Comparison of ENCODE assay signal across 15 cellular contexts in the genomic region with DNA sequence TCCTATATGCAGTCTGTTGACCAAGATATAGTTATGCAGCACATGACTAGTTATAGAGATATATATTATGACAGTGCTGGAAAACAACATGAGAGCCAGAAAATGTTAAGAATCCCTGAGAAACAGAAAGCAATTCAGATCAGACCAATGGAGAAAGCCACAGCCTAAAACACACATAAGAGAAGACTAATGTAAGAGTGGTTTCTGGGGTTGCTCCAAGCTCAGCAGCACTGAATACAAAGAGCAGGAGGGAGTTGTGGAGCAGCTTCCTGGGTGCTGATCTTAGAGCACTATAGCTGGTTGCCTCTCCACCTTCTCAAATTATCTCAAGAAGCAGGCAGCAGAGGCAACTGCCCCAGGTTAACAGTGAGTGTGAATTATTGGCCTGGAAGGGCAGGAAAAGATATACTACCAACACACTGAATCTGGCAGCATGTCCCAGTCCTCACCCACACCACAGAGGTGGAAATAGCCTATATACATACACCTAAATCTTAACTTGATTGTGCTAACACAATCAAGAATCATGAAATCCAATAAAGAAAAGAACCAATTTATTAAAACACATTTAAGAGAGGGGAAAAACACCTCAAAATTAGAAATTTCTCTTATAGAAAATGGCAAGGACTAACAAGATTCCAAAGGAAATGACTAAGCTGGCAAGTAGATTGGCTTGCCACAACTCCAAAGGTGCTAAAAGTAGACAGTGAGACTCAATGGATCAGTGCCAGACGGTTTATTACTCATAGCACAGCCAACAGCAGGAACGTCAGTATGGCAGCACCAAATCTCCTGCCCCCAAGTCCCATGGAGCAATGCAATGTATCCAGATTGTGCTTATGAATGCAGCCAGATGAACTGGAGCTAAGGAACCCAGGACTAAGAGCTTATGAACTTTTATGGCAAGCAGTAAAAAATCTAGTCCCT. TPM values are rescaled to one million over a fixed set of nuclear protein-coding genes. Genes with fewer than 3 reads are reported as not detected.
DNase-seq lines count a peak whose midpoint lies in the region; ATAC-seq and TF ChIP-seq lines count a peak whose summit lies in the region.
"Had no signal": no experiment of that assay in that cellular context is flagged by ENCODE, and none has a peak within 500 bp of the region (broad histone marks: within the 10 kb centered on the region; RNA-seq: fewer than 3 reads in every experiment).

No MANE protein-coding gene starts in this region.

- intact Hi-C loops in colonic mucosa (cut with DNase I): no loop called here

- no peak for ATAC-seq in GM18502 (IDR thresholded peaks at IDR 0.05; ENCODE audit: poor library complexity, unreplicated experiment)
- ATAC-seq: heart right ventricle had no signal

- H3K79me1 ChIP-seq in trophoblast cell (ENCODE audit: low read length): no peaks in the 10 kb centered on the region

- no peak overlapping the region for H4K12ac ChIP-seq in trophoblast cell (ENCODE audit: low read depth, low read length)

- no CpG with 5 or more reads among the region's 2 CpGs for WGBS in trophoblast cell (ENCODE audit: extremely low coverage, insufficient coverage, insufficient read length)
- WGBS in suprapubic skin: 35% methylated on average over 2 of the region's 2 CpGs

- H3K23ac ChIP-seq in trophoblast cell (ENCODE audit: low read length): no peak overlapping the region

- no peak overlapping the region for H2BK12ac ChIP-seq in trophoblast cell (ENCODE audit: low read length)

- H3K27ac ChIP-seq in trophoblast cell (ENCODE audit: low read depth, low read length) (no peak overlapping the region), colonic mucosa (no peak overlapping the region), suprapubic skin (no peak overlapping the region)
- H3K27ac ChIP-seq: heart right ventricle, stomach had no signal

- H3K4me2 ChIP-seq in trophoblast cell (ENCODE audit: low read length): no peak overlapping the region

- H3K9ac ChIP-seq in trophoblast cell (ENCODE audit: low read length) (no peak overlapping the region), colonic mucosa (ENCODE audit: low read depth in 2 of 2, low read length in 2 of 2) (no peak overlapping the region)

- TF ChIP-seq POLR2A in suprapubic skin (IDR thresholded peaks at IDR 0.05): no peak

- H4K8ac ChIP-seq in trophoblast cell (ENCODE audit: low read depth, low read length): no peak overlapping the region

- no peak for TF ChIP-seq EP300 in suprapubic skin (IDR thresholded peaks at IDR 0.05)

- H2AK5ac ChIP-seq in trophoblast cell (ENCODE audit: low read length): no peak overlapping the region

- peak overlapping the region; percentile 6 for H4K91ac ChIP-seq in trophoblast cell (ENCODE audit: low read depth, low read length)

- H3K4me3 ChIP-seq in fibroblast of mammary gland (ENCODE audit: control insufficient read depth, low read depth, low read length): no peak overlapping the region
- H3K4me3 ChIP-seq in trophoblast cell (ENCODE audit: low read depth, low read length): no peak overlapping the region
- H3K4me3 ChIP-seq in colonic mucosa: no peak overlapping the region
- no peak overlapping the region for H3K4me3 ChIP-seq in suprapubic skin
- H3K4me3 ChIP-seq: heart right ventricle, stomach had no signal

- no peaks in the 10 kb centered on the region for H3K79me2 ChIP-seq in trophoblast cell (ENCODE audit: control insufficient read depth, insufficient read depth, low read length, poor library complexity)

- H3K4ac ChIP-seq in trophoblast cell (ENCODE audit: low read depth, low read length): no peak overlapping the region

- no peaks in the 10 kb centered on the region for H3K4me1 ChIP-seq in trophoblast cell (ENCODE audit: control insufficient read depth in 1 of 2, insufficient read depth in 2 of 2, low read length in 2 of 2)
- H3K4me1 ChIP-seq in colonic mucosa: no peaks in the 10 kb centered on the region
- H3K4me1 ChIP-seq in suprapubic skin: no peaks in the 10 kb centered on the region
- H3K4me1 ChIP-seq: heart right ventricle, stomach had no signal

- no peak overlapping the region for H3K18ac ChIP-seq in trophoblast cell (ENCODE audit: low read length)

- H3K14ac ChIP-seq in trophoblast cell (ENCODE audit: low read length): no peak overlapping the region

- H3K9me3 ChIP-seq in trophoblast cell (ENCODE audit: insufficient read depth, low read depth, low read length) (no peaks in the 10 kb centered on the region), colonic mucosa (no peaks in the 10 kb centered on the region), suprapubic skin (no peaks in the 10 kb centered on the region)
- H3K9me3 ChIP-seq: heart right ventricle, stomach had no signal

- no peaks in the 10 kb centered on the region for H3K27me3 ChIP-seq in trophoblast cell (ENCODE audit: insufficient read depth, low read length)
- H3K27me3 ChIP-seq in colonic mucosa: no peaks in the 10 kb centered on the region
- no peaks in the 10 kb centered on the region for H3K27me3 ChIP-seq in suprapubic skin
- H3K27me3 ChIP-seq: heart right ventricle, stomach had no signal

- TF ChIP-seq CTCF in fibroblast of mammary gland (conservative IDR thresholded peaks at IDR 0.05; ENCODE audit: control insufficient read depth, insufficient read depth, low read depth, low read length) (no peak), colonic mucosa (IDR thresholded peaks at IDR 0.05) (no peak), suprapubic skin (IDR thresholded peaks at IDR 0.05) (no peak)

- H2BK120ac ChIP-seq in trophoblast cell (ENCODE audit: insufficient read depth, low read length, poor library complexity): no peak overlapping the region

- H3K36me3 ChIP-seq in trophoblast cell (ENCODE audit: control insufficient read depth in 1 of 2, insufficient read depth in 2 of 2, low read length in 2 of 2): no peaks in the 10 kb centered on the region
- H3K36me3 ChIP-seq in colonic mucosa: no peaks in the 10 kb centered on the region
- H3K36me3 ChIP-seq in suprapubic skin: no peaks in the 10 kb centered on the region
- H3K36me3 ChIP-seq: heart right ventricle, stomach had no signal

- DNase-seq in GM04503 (ENCODE audit: low read depth): peak; percentile 56
- DNase-seq in RKO (ENCODE audit: low spot score): peak; percentile 90
- peak; percentile 95 for DNase-seq in fibroblast of mammary gland (ENCODE audit: low read depth)
- DNase-seq in trophoblast cell: no peak
- no peak for DNase-seq in colonic mucosa
- no peak for DNase-seq in DMS53 treated with DMSO at 0.1 percent for 48 hours (lab: John Stamatoyannopoulos, UW; ENCODE audit: unreplicated experiment)
- no peak for DNase-seq in suprapubic skin (ENCODE audit: low spot score in 2 of 2)
- DNase-seq: activated effector memory CD4-positive, alpha-beta T cell treated with anti-CD3 and anti-CD28 coated beads, Interleukin-2, amount 50 U/mL, for 16 hours; heart right ventricle; KG1; NCI-H1930; stomach; T-helper 2 cell had no signal

- no peak overlapping the region for H2BK5ac ChIP-seq in trophoblast cell (ENCODE audit: low read depth, low read length, poor library complexity)

- no peak overlapping the region for H2AFZ ChIP-seq in trophoblast cell (ENCODE audit: insufficient read depth, low read length, poor library complexity)

RNA-seq across cellular contexts. Expression of a gene that starts 5.1 kb away (rescaled TPM):
- polyA plus RNA-seq in trophoblast cell (2013): not detected in 2 replicates
- total RNA-seq in colonic mucosa: not detected
- total RNA-seq in suprapubic skin: not detected
- total RNA-seq: heart right ventricle, mononuclear cell, stomach had no signal
- polyA plus RNA-seq: heart right ventricle, stomach had no signal

Comparison
In these comparisons a context has a peak if more than half of its experiments do, and no peak if none do; other contexts are left out.
1. DNase-seq: peak in GM04503 (single experiment), RKO (single experiment) and fibroblast of mammary gland (single experiment); none in trophoblast cell (0 of 2), colonic mucosa (single experiment), DMS53 treated with DMSO at 0.1 percent for 48 hours (single experiment) and suprapubic skin (0 of 2).